In genomic region chr1:161153682-161154337, GRCh38 we compare ENCODE assay signal across 1 cellular context.
TF ChIP-seq lines count a peak whose summit lies in the region.

UFC1 (plus strand) TSS chr1:161153978; CDS start chr1:161153998, 20 bp downstream.

TF ChIP-seq in K562, 482 proteins besides CTCF, POLR2A, EP300 and RAD21 (continued from another document and continues in another):
- TF ChIP-seq, protein P1, sequence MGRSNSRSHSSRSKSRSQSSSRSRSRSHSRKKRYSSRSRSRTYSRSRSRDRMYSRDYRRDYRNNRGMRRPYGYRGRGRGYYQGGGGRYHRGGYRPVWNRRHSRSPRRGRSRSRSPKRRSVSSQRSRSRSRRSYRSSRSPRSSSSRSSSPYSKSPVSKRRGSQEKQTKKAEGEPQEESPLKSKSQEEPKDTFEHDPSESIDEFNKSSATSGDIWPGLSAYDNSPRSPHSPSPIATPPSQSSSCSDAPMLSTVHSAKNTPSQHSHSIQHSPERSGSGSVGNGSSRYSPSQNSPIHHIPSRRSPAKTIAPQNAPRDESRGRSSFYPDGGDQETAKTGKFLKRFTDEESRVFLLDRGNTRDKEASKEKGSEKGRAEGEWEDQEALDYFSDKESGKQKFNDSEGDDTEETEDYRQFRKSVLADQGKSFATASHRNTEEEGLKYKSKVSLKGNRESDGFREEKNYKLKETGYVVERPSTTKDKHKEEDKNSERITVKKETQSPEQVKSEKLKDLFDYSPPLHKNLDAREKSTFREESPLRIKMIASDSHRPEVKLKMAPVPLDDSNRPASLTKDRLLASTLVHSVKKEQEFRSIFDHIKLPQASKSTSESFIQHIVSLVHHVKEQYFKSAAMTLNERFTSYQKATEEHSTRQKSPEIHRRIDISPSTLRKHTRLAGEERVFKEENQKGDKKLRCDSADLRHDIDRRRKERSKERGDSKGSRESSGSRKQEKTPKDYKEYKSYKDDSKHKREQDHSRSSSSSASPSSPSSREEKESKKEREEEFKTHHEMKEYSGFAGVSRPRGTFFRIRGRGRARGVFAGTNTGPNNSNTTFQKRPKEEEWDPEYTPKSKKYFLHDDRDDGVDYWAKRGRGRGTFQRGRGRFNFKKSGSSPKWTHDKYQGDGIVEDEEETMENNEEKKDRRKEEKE (IDR thresholded peaks at IDR 0.05; ENCODE audit: borderline replicate concordance in 1 of 2, control insufficient read depth in 1 of 2, low read depth in 2 of 2, low read length in 1 of 2): peak in 1 of 2 experiments; percentile 91; a peak in 2 of 4 replicates
- TF ChIP-seq, protein P2, sequence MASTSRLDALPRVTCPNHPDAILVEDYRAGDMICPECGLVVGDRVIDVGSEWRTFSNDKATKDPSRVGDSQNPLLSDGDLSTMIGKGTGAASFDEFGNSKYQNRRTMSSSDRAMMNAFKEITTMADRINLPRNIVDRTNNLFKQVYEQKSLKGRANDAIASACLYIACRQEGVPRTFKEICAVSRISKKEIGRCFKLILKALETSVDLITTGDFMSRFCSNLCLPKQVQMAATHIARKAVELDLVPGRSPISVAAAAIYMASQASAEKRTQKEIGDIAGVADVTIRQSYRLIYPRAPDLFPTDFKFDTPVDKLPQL (IDR thresholded peaks at IDR 0.05; ENCODE audit: extremely low read depth, insufficient read length): peak; percentile 15
- TF ChIP-seq, protein P3, sequence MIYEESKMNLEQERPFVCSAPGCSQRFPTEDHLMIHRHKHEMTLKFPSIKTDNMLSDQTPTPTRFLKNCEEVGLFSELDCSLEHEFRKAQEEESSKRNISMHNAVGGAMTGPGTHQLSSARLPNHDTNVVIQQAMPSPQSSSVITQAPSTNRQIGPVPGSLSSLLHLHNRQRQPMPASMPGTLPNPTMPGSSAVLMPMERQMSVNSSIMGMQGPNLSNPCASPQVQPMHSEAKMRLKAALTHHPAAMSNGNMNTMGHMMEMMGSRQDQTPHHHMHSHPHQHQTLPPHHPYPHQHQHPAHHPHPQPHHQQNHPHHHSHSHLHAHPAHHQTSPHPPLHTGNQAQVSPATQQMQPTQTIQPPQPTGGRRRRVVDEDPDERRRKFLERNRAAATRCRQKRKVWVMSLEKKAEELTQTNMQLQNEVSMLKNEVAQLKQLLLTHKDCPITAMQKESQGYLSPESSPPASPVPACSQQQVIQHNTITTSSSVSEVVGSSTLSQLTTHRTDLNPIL (CRISPR knock-in tag; IDR thresholded peaks at IDR 0.05): no peak
- TF ChIP-seq ZNF274 (IDR thresholded peaks at IDR 0.05; ENCODE audit: borderline replicate concordance, low read depth, low read length) (no peak), TOE1 (IDR thresholded peaks at IDR 0.05; ENCODE audit: borderline replicate concordance) (peak; percentile 68; the same call in 1 of the 2 replicates), TOE1 (CRISPR knock-in tag; IDR thresholded peaks at IDR 0.05; ENCODE audit: borderline replicate concordance, low read depth) (no peak), ZNF282 (CRISPR knock-in tag; IDR thresholded peaks at IDR 0.05) (no peak), SAFB2 (IDR thresholded peaks at IDR 0.05; ENCODE audit: borderline replicate concordance, low read depth, low read length, severe bottlenecking) (no peak), HSF4 (CRISPR knock-in tag; IDR thresholded peaks at IDR 0.05; ENCODE audit: borderline replicate concordance) (peak; percentile 50; the same call in 1 of the 2 replicates), ATF6 (CRISPR knock-in tag; IDR thresholded peaks at IDR 0.05) (no peak), SAP30 (IDR thresholded peaks at IDR 0.05; ENCODE audit: borderline replicate concordance, insufficient read depth, low read depth, low read length, poor library complexity, severe bottlenecking) (peak; percentile 70), CUX1 (CRISPR knock-in tag; IDR thresholded peaks at IDR 0.05) (no peak), ZNF165 (CRISPR knock-in tag; IDR thresholded peaks at IDR 0.05; ENCODE audit: borderline replicate concordance) (no peak), NFIX (CRISPR knock-in tag; IDR thresholded peaks at IDR 0.05; ENCODE audit: low read depth) (no peak), ZNF75A (CRISPR knock-in tag; IDR thresholded peaks at IDR 0.05) (no peak), CBX1 (IDR thresholded peaks at IDR 0.05; ENCODE audit: low read depth) (no peak), ZNF41 (CRISPR knock-in tag; conservative IDR thresholded peaks at IDR 0.05) (no peak), HIVEP1 (CRISPR knock-in tag; IDR thresholded peaks at IDR 0.05) (no peak), MEF2A (IDR thresholded peaks at IDR 0.05; ENCODE audit: control insufficient read depth, low read depth, low read length) (no peak), ZNF717 (CRISPR knock-in tag; IDR thresholded peaks at IDR 0.05) (no peak), YBX1 (IDR thresholded peaks at IDR 0.05) (no peak), BRD4 (IDR thresholded peaks at IDR 0.05) (peak; percentile 87), ZNF217 (CRISPR knock-in tag; IDR thresholded peaks at IDR 0.05) (no peak), POLR2H (tag; IDR thresholded peaks at IDR 0.05; ENCODE audit: low read depth) (peak; percentile 90), ADNP (tag; IDR thresholded peaks at IDR 0.05) (no peak), ZNF408 (CRISPR knock-in tag; IDR thresholded peaks at IDR 0.05; ENCODE audit: low read depth) (no peak), ZNF830 (CRISPR knock-in tag; IDR thresholded peaks at IDR 0.05) (no peak), ZFP30 (CRISPR knock-in tag; IDR thresholded peaks at IDR 0.05; ENCODE audit: borderline replicate concordance) (no peak), CAMTA2 (CRISPR knock-in tag; conservative IDR thresholded peaks at IDR 0.05) (no peak), SP2 (IDR thresholded peaks at IDR 0.05; ENCODE audit: extremely low read depth, low read depth, low read length, poor library complexity, severe bottlenecking) (no peak), GATAD2B (IDR thresholded peaks at IDR 0.05; ENCODE audit: borderline replicate concordance) (0 out of 2 replicates have a peak, but pooled peaks have one; percentile 29), NFIC (IDR thresholded peaks at IDR 0.05) (peak; percentile 45), OTX1 (CRISPR knock-in tag; IDR thresholded peaks at IDR 0.05) (peak; percentile 72; the same call in 1 of the 2 replicates), NUFIP1 (IDR thresholded peaks at IDR 0.05; ENCODE audit: partially characterized antibody) (no peak), GTF2F1 (IDR thresholded peaks at IDR 0.05; ENCODE audit: low read depth, low read length) (no peak)
- TF ChIP-seq, protein P4, sequence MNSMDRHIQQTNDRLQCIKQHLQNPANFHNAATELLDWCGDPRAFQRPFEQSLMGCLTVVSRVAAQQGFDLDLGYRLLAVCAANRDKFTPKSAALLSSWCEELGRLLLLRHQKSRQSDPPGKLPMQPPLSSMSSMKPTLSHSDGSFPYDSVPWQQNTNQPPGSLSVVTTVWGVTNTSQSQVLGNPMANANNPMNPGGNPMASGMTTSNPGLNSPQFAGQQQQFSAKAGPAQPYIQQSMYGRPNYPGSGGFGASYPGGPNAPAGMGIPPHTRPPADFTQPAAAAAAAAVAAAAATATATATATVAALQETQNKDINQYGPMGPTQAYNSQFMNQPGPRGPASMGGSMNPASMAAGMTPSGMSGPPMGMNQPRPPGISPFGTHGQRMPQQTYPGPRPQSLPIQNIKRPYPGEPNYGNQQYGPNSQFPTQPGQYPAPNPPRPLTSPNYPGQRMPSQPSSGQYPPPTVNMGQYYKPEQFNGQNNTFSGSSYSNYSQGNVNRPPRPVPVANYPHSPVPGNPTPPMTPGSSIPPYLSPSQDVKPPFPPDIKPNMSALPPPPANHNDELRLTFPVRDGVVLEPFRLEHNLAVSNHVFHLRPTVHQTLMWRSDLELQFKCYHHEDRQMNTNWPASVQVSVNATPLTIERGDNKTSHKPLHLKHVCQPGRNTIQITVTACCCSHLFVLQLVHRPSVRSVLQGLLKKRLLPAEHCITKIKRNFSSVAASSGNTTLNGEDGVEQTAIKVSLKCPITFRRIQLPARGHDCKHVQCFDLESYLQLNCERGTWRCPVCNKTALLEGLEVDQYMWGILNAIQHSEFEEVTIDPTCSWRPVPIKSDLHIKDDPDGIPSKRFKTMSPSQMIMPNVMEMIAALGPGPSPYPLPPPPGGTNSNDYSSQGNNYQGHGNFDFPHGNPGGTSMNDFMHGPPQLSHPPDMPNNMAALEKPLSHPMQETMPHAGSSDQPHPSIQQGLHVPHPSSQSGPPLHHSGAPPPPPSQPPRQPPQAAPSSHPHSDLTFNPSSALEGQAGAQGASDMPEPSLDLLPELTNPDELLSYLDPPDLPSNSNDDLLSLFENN (IDR thresholded peaks at IDR 0.05; ENCODE audit: low read depth in 2 of 2, low read length in 2 of 2): peak; percentile 7 to 58; a peak in 2 of 4 replicates
- TF ChIP-seq, protein P5, sequence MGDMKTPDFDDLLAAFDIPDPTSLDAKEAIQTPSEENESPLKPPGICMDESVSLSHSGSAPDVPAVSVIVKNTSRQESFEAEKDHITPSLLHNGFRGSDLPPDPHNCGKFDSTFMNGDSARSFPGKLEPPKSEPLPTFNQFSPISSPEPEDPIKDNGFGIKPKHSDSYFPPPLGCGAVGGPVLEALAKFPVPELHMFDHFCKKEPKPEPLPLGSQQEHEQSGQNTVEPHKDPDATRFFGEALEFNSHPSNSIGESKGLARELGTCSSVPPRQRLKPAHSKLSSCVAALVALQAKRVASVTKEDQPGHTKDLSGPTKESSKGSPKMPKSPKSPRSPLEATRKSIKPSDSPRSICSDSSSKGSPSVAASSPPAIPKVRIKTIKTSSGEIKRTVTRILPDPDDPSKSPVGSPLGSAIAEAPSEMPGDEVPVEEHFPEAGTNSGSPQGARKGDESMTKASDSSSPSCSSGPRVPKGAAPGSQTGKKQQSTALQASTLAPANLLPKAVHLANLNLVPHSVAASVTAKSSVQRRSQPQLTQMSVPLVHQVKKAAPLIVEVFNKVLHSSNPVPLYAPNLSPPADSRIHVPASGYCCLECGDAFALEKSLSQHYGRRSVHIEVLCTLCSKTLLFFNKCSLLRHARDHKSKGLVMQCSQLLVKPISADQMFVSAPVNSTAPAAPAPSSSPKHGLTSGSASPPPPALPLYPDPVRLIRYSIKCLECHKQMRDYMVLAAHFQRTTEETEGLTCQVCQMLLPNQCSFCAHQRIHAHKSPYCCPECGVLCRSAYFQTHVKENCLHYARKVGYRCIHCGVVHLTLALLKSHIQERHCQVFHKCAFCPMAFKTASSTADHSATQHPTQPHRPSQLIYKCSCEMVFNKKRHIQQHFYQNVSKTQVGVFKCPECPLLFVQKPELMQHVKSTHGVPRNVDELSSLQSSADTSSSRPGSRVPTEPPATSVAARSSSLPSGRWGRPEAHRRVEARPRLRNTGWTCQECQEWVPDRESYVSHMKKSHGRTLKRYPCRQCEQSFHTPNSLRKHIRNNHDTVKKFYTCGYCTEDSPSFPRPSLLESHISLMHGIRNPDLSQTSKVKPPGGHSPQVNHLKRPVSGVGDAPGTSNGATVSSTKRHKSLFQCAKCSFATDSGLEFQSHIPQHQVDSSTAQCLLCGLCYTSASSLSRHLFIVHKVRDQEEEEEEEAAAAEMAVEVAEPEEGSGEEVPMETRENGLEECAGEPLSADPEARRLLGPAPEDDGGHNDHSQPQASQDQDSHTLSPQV (IDR thresholded peaks at IDR 0.05): no peak
- TF ChIP-seq, protein P6, sequence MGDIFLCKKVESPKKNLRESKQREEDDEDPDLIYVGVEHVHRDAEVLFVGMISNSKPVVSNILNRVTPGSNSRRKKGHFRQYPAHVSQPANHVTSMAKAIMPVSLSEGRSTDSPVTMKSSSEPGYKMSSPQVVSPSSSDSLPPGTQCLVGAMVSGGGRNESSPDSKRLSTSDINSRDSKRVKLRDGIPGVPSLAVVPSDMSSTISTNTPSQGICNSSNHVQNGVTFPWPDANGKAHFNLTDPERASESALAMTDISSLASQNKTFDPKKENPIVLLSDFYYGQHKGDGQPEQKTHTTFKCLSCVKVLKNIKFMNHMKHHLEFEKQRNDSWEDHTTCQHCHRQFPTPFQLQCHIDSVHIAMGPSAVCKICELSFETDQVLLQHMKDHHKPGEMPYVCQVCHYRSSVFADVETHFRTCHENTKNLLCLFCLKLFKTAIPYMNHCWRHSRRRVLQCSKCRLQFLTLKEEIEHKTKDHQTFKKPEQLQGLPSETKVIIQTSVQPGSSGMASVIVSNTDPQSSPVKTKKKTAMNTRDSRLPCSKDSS (IDR thresholded peaks at IDR 0.05; ENCODE audit: low read depth, partially characterized antibody): no peak
